8 cellular contexts compared by ENCODE assay signal in genomic region chr19:51108066-51108804, GRCh38. TPM values are rescaled to one million over a fixed set of nuclear protein-coding genes. Genes with fewer than 3 reads are reported as not detected.
DNase-seq lines count a peak whose midpoint lies in the region; ATAC-seq and TF ChIP-seq lines count a peak whose summit lies in the region.

Gene CTU1 (minus strand): TSS chr19:51108409. CDS start chr19:51104569, 3,840 bp downstream.

- peak within 1 kb of the TSS; percentile 90 for H3K27ac Mint-ChIP-seq in activated naive CD4-positive, alpha-beta T cell treated with anti-CD3 and anti-CD28 coated beads, Interleukin-2, amount 10 ng/mL, durations not matched to agents 7 days and 5 days

- H3K27me3 ChIP-seq in gastroesophageal sphincter: peaks cover 4% of the 10 kb centered on the region
- no peaks in the 10 kb centered on the region for H3K27me3 ChIP-seq in neutrophil

- H3K9me3 ChIP-seq in gastroesophageal sphincter (no peaks in the 10 kb centered on the region), neutrophil (no peaks in the 10 kb centered on the region)

- DNase-seq in GF-D8 (lab: John Stamatoyannopoulos, UW) (peak; percentile 97), HEK293T (ENCODE audit: extremely low spot score) (peak; percentile 96), MV-4-11 (lab: John Stamatoyannopoulos, UW) (peak; percentile 100), SK-MEL-5 (ENCODE audit: low read depth, low spot score) (peak; percentile 99), superior temporal gyrus (ENCODE audit: extremely low spot score) (peak; percentile 100)
- DNase-seq in activated naive CD4-positive, alpha-beta T cell treated with anti-CD3 and anti-CD28 coated beads, Interleukin-2, amount 10 ng/mL, durations not matched to agents 7 days and 5 days: peak; percentile 99

- peaks cover 43% of the 10 kb centered on the region for H3K4me1 Mint-ChIP-seq in activated naive CD4-positive, alpha-beta T cell treated with anti-CD3 and anti-CD28 coated beads, Interleukin-2, amount 10 ng/mL, durations not matched to agents 7 days and 5 days

- H3K9me3 Mint-ChIP-seq in activated naive CD4-positive, alpha-beta T cell treated with anti-CD3 and anti-CD28 coated beads, Interleukin-2, amount 10 ng/mL, durations not matched to agents 7 days and 5 days: no peaks in the 10 kb centered on the region

- POLR2A ChIA-PET in HEK293T (lab: Yijun Ruan, JAX): interaction anchor here (1.0 kb wide), 1 partner anchor 303 kb away, joined by 3 read pairs; no protein-coding TSS in a partner anchor

- H3K27me3 Mint-ChIP-seq in activated naive CD4-positive, alpha-beta T cell treated with anti-CD3 and anti-CD28 coated beads, Interleukin-2, amount 10 ng/mL, durations not matched to agents 7 days and 5 days: no peaks in the 10 kb centered on the region

- in situ Hi-C loops in SK-MEL-5 (cut with HindIII; ENCODE audit: low pct_unique_long_range_greater_than_20kb, low sequenced_read_pairs): no loop called here

- H3K36me3 ChIP-seq in gastroesophageal sphincter (peaks cover 0 to 26% of the 10 kb centered on the region in 2 donors), neutrophil (peaks cover 4% of the 10 kb centered on the region)

- ATAC-seq in gastroesophageal sphincter: peak; percentile 100

- TF ChIP-seq POLR2A in gastroesophageal sphincter (IDR thresholded peaks at IDR 0.05): peak in 1 of 2 donors; percentile 31

- peak within 1 kb of the TSS in 3 of 4 donors; percentile 69 to 79 (median 78) for H3K27ac ChIP-seq in gastroesophageal sphincter
- H3K27ac ChIP-seq in neutrophil: peak within 1 kb of the TSS; percentile 84

- peaks cover 28% of the 10 kb centered on the region for H3K36me3 Mint-ChIP-seq in activated naive CD4-positive, alpha-beta T cell treated with anti-CD3 and anti-CD28 coated beads, Interleukin-2, amount 10 ng/mL, durations not matched to agents 7 days and 5 days

- WGBS in gastroesophageal sphincter (ENCODE audit: low coverage in 1 of 2), 2 donors: 1% methylated on average over 14 to 32 of the region's 43 CpGs

- H3K4me1 ChIP-seq in gastroesophageal sphincter (peaks cover 0 to 37% (median 10%) of the 10 kb centered on the region in 3 donors), neutrophil (ENCODE audit: control insufficient read depth in 1 of 2, insufficient read depth in 1 of 2, low read depth in 1 of 2, low read length in 1 of 2) (peaks cover 54 to 60% of the 10 kb centered on the region in 2 experiments)

- H3K4me3 Mint-ChIP-seq in activated naive CD4-positive, alpha-beta T cell treated with anti-CD3 and anti-CD28 coated beads, Interleukin-2, amount 10 ng/mL, durations not matched to agents 7 days and 5 days: peak within 1 kb of the TSS; percentile 84

- H3K4me3 ChIP-seq in gastroesophageal sphincter (peak within 1 kb of the TSS; percentile 72 to 74), neutrophil (ENCODE audit: low read depth in 1 of 2, low read length in 1 of 2) (peak within 1 kb of the TSS; percentile 78 to 87)

- no peak for TF ChIP-seq EP300 in gastroesophageal sphincter (IDR thresholded peaks at IDR 0.05)

- CTCF ChIA-PET in HEK293T (lab: Yijun Ruan, JAX): interaction anchor here (0.9 kb wide), 1 partner anchor 92 kb away, joined by 3 read pairs; no protein-coding TSS in a partner anchor
- CTCF ChIA-PET in activated naive CD4-positive, alpha-beta T cell treated with anti-CD3 and anti-CD28 coated beads, Interleukin-2, amount 10 ng/mL, durations not matched to agents 7 days and 5 days (lab: Charles Lee): interaction anchor here (0.7 to 0.9 kb wide), 2 partner anchors 12 to 48 kb away, joined by 3 read pairs; no protein-coding TSS in a partner anchor

- TF ChIP-seq CTCF in gastroesophageal sphincter (IDR thresholded peaks at IDR 0.05) (peak in 2 of 4 experiments; percentile 43 to 50), neutrophil (IDR thresholded peaks at IDR 0.05) (peak; percentile 73)

TF ChIP-seq in HEK293T, 16 proteins besides CTCF, POLR2A, EP300 and RAD21:
- TF ChIP-seq HDGF (IDR thresholded peaks at IDR 0.05; ENCODE audit: borderline replicate concordance) (no peak), SUZ12 (IDR thresholded peaks at IDR 0.05) (peak; percentile 71), PKNOX1 (IDR thresholded peaks at IDR 0.05) (peak; percentile 75), ELF4 (IDR thresholded peaks at IDR 0.05) (peak; percentile 94)

RNA-seq across cellular contexts. Expression of gene CTU1, which starts in this region (rescaled TPM):
- 13.0 and 13.8 TPM in 2 replicates for total RNA-seq in SK-MEL-5 (2014; rRNA removed; shearing (Covaris generic))
- polyA plus RNA-seq in SK-MEL-5 (2015; cell fraction: cytosol; rRNA removed): 12.4 and 15.0 TPM in 2 replicates
- 6.0 and 8.3 TPM in 2 replicates for polyA plus RNA-seq in SK-MEL-5 (2015; cell fraction: nucleus; rRNA removed)
- total RNA-seq in gastroesophageal sphincter: 10 to 100 TPM in 3 of 4 donors, 1 to 10 TPM in 1; 9.8 to 12.8 (median 11.4) TPM

Comparison
In these comparisons a context has a peak if more than half of its experiments do, and no peak if none do; other contexts are left out.
1. Peak in every context shown above with its lines: DNase-seq, ATAC-seq, H3K4me3 ChIP-seq and H3K27ac ChIP-seq.